ENCODE assay signal across 1 cellular context in genomic region chr9:136762915-136763648, GRCh38.
A peak's percentile ranks its signal among the peaks of the same experiment; 100 is the strongest.
TF ChIP-seq lines count a peak whose summit lies in the region.

No MANE protein-coding gene starts in this region.

TF ChIP-seq in H1, 55 proteins besides CTCF, POLR2A, EP300 and RAD21:
- TF ChIP-seq SP4 (IDR thresholded peaks at IDR 0.05; ENCODE audit: low read length) (no peak), GTF2F1 (IDR thresholded peaks at IDR 0.05; ENCODE audit: borderline replicate concordance, low read depth, low read length) (no peak), BACH1 (IDR thresholded peaks at IDR 0.05; ENCODE audit: low read length) (0 out of 2 replicates have a peak, but pooled peaks have one; percentile 7), EGR1 (IDR thresholded peaks at IDR 0.05; ENCODE audit: borderline replicate concordance, low read depth, low read length) (no peak), BCL11A (IDR thresholded peaks at IDR 0.05; ENCODE audit: low read depth in 2 of 2, low read length in 2 of 2) (no peak), TBP (IDR thresholded peaks at IDR 0.05; ENCODE audit: low read depth, low read length) (peak; percentile 34; the same call in 1 of the 2 replicates), SIN3A (conservative IDR thresholded peaks at IDR 0.05 in 1 of 2, IDR thresholded peaks at IDR 0.05 in 1 of 2; ENCODE audit: low read depth in 1 of 2, low read length in 2 of 2) (no peak), PHF8 (conservative IDR thresholded peaks at IDR 0.05; ENCODE audit: low read depth, low read length) (peak; percentile 58; the same call in 1 of the 2 replicates), CBX8 (IDR thresholded peaks at IDR 0.05; ENCODE audit: borderline replicate concordance, low read depth, low read length) (no peak), HDAC2 (IDR thresholded peaks at IDR 0.05; ENCODE audit: borderline replicate concordance in 1 of 2, low read depth in 2 of 2, low read length in 2 of 2) (no peak), E2F6 (IDR thresholded peaks at IDR 0.05) (no peak), TCF12 (IDR thresholded peaks at IDR 0.05; ENCODE audit: low read depth, low read length) (no peak), ATF2 (IDR thresholded peaks at IDR 0.05; ENCODE audit: low read length) (no peak), KDM4A (IDR thresholded peaks at IDR 0.05; ENCODE audit: low read depth, low read length, severe bottlenecking) (no peak), POLR2AphosphoS5 (IDR thresholded peaks at IDR 0.05; ENCODE audit: low read depth, low read length) (peak; percentile 52; the same call in 1 of the 2 replicates), ATF3 (IDR thresholded peaks at IDR 0.05; ENCODE audit: insufficient read depth, low read depth, low read length) (no peak), SIRT6 (IDR thresholded peaks at IDR 0.05; ENCODE audit: low read length) (no peak), KDM1A (IDR thresholded peaks at IDR 0.05; ENCODE audit: borderline replicate concordance, low read length) (no peak), SAP30 (IDR thresholded peaks at IDR 0.05; ENCODE audit: insufficient read depth, insufficient replicate concordance, low read length) (no peak), ASH2L (IDR thresholded peaks at IDR 0.05; ENCODE audit: low read length) (no peak), TAF7 (optimal IDR thresholded peaks at IDR 0.05; ENCODE audit: borderline replicate concordance, low read depth, low read length) (no peak), SIX5 (IDR thresholded peaks at IDR 0.05; ENCODE audit: low read depth, low read length) (no peak), RFX5 (IDR thresholded peaks at IDR 0.05; ENCODE audit: borderline replicate concordance, low read depth, low read length) (no peak), CHD2 (IDR thresholded peaks at IDR 0.05; ENCODE audit: low read length) (no peak), YY1 (IDR thresholded peaks at IDR 0.05; ENCODE audit: low read depth, low read length) (no peak), MAFK (IDR thresholded peaks at IDR 0.05; ENCODE audit: low read depth, low read length) (no peak), TEAD4 (IDR thresholded peaks at IDR 0.05; ENCODE audit: low read depth, low read length) (no peak), CEBPB (IDR thresholded peaks at IDR 0.05; ENCODE audit: low read depth, low read length) (no peak), KDM5A (IDR thresholded peaks at IDR 0.05; ENCODE audit: low read length) (no peak), TAF1 (IDR thresholded peaks at IDR 0.05; ENCODE audit: low read depth, low read length) (0 out of 2 replicates have a peak, but pooled peaks have one; percentile 32), USF2 (IDR thresholded peaks at IDR 0.05; ENCODE audit: low read length) (no peak), POU5F1 (IDR thresholded peaks at IDR 0.05; ENCODE audit: low read depth, low read length) (no peak), ZNF274 (IDR thresholded peaks at IDR 0.05; ENCODE audit: borderline replicate concordance, extremely low read depth, low read length) (no peak)
TF ChIP-seq in H1: peak in this region for 5.
